Comparison of ENCODE assay signal across 8 cellular contexts in genomic region chr7:141702047-141702567, GRCh38. TPM values are rescaled to one million over a fixed set of nuclear protein-coding genes. Genes with fewer than 3 reads are reported as not detected.
DNase-seq lines count a peak whose midpoint lies in the region; ATAC-seq and TF ChIP-seq lines count a peak whose summit lies in the region.

A gene with protein sequence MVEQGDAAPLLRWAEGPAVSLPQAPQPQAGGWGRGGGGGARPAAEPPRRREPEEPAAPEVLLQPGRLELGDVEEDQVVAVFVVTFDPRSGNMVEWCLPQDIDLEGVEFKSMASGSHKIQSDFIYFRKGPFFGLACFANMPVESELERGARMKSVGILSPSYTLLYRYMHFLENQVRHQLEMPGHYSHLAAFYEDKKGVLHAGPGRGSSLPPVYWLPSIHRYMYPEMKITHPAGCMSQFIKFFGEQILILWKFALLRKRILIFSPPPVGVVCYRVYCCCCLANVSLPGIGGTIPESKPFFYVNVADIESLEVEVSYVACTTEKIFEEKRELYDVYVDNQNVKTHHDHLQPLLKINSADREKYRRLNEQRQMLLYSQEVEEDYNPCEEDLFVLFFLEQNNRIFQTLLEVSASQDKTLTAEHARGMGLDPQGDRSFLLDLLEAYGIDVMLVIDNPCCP (minus strand): TSS chr7:141702166. CDS start chr7:141702153, 13 bp downstream.

- peaks cover 2 to 4% of the 10 kb centered on the region in 2 donors for H3K36me3 Mint-ChIP-seq in activated T-cell treated with anti-CD3 and anti-CD28 coated beads, Interleukin-2, amount 50 U/mL, for 72 hours (ENCODE audit: insufficient read depth in 2 of 2)
- H3K36me3 Mint-ChIP-seq in nephron progenitor cell (ENCODE audit: low read depth) = no peaks in the 10 kb centered on the region

- peaks cover 45% of the 10 kb centered on the region for H3K4me1 Mint-ChIP-seq in activated T-cell treated with anti-CD3 and anti-CD28 coated beads, Interleukin-2, amount 50 U/mL, for 72 hours (ENCODE audit: low read depth)
- peaks cover 50% of the 10 kb centered on the region for H3K4me1 Mint-ChIP-seq in nephron progenitor cell

- ATAC-seq in GM18519 (IDR thresholded peaks at IDR 0.05; ENCODE audit: low FRiP score, unreplicated experiment) = peak; percentile 63
- ATAC-seq in HG03025 (IDR thresholded peaks at IDR 0.05; ENCODE audit: low FRiP score, unreplicated experiment) = peak; percentile 80
- ATAC-seq in activated T-cell treated with anti-CD3 and anti-CD28 coated beads, Interleukin-2, amount 50 U/mL, for 72 hours (replicated peaks in 1 of 2) = peak; percentile 82 to 86

- peak within 1 kb of the TSS; percentile 92 for H3K4me3 ChIP-seq in ACC112 (ENCODE audit: low read depth, low read length)
- H3K4me3 ChIP-seq in fibroblast of pulmonary artery (replicated peaks; ENCODE audit: low read depth, low read length) = peak within 1 kb of the TSS; percentile 68

- DNase-seq in NCI-H774 (lab: John Stamatoyannopoulos, UW) (peak; percentile 50), fibroblast of pulmonary artery (ENCODE audit: low read depth) (peak; percentile 20), nephron progenitor cell (peak; percentile 76), substantia nigra (lab: John Stamatoyannopoulos, UW) (peak in 25 of 49 donors; percentile 25 to 76 (median 45))
- peak; percentile 65 to 68 for DNase-seq in activated T-cell treated with anti-CD3 and anti-CD28 coated beads, Interleukin-2, amount 50 U/mL, for 72 hours

- peak within 1 kb of the TSS; percentile 97 for H2AFZ ChIP-seq in ACC112 (ENCODE audit: low read length, unreplicated experiment)

- TF ChIP-seq CTCF in fibroblast of pulmonary artery (IDR thresholded peaks at IDR 0.05; ENCODE audit: low read length, missing control alignments) (no peak), nephron progenitor cell (IDR thresholded peaks at IDR 0.05) (no peak)

- no peaks in the 10 kb centered on the region for H3K79me2 ChIP-seq in ACC112 (ENCODE audit: control insufficient read depth, insufficient read depth, low read length, unreplicated experiment)

- H3K36me3 ChIP-seq in ACC112 (ENCODE audit: insufficient read depth, low read length) = no peaks in the 10 kb centered on the region

- peaks cover 12% of the 10 kb centered on the region; the same call in 1 of the 2 replicates for H3K27me3 ChIP-seq in ACC112 (ENCODE audit: insufficient read depth, low read length)

- H3K9me3 Mint-ChIP-seq in activated T-cell treated with anti-CD3 and anti-CD28 coated beads, Interleukin-2, amount 50 U/mL, for 72 hours = no peaks in the 10 kb centered on the region
- H3K9me3 Mint-ChIP-seq in nephron progenitor cell = no peaks in the 10 kb centered on the region

- no peak within 1 kb of the TSS for H3K27ac ChIP-seq in ACC112 (ENCODE audit: low read depth, low read length)
- H3K27ac ChIP-seq in substantia nigra (ENCODE audit: low read depth, low read length, poor library complexity, severe bottlenecking) = peak within 1 kb of the TSS; percentile 86

- H3K27ac Mint-ChIP-seq in activated T-cell treated with anti-CD3 and anti-CD28 coated beads, Interleukin-2, amount 50 U/mL, for 72 hours = peak within 1 kb of the TSS; percentile 34
- peak within 1 kb of the TSS; percentile 8 for H3K27ac Mint-ChIP-seq in nephron progenitor cell

- peaks cover 13% of the 10 kb centered on the region for H3K27me3 Mint-ChIP-seq in activated T-cell treated with anti-CD3 and anti-CD28 coated beads, Interleukin-2, amount 50 U/mL, for 72 hours (ENCODE audit: low read depth)
- H3K27me3 Mint-ChIP-seq in nephron progenitor cell (ENCODE audit: low read depth, poor library complexity) = peaks cover 29% of the 10 kb centered on the region

- H3K4me1 ChIP-seq in ACC112 (ENCODE audit: control insufficient read depth, insufficient read depth, low read length, unreplicated experiment) = peaks cover 8% of the 10 kb centered on the region

- H3K4me3 Mint-ChIP-seq in activated T-cell treated with anti-CD3 and anti-CD28 coated beads, Interleukin-2, amount 50 U/mL, for 72 hours = peak within 1 kb of the TSS; percentile 79 to 84
- peak within 1 kb of the TSS; percentile 89 for H3K4me3 Mint-ChIP-seq in nephron progenitor cell

RNA-seq across cellular contexts. Expression of the gene that starts here (rescaled TPM):
- 10 to 100 TPM; 43.2 to 48.7 TPM for total RNA-seq in activated T-cell treated with anti-CD3 and anti-CD28 coated beads, Interleukin-2, amount 50 U/mL, for 72 hours

Comparison
In these comparisons a context has a peak if more than half of its experiments do, and no peak if none do; other contexts are left out.
1. DNase-seq: peak in every context shown above with its lines; median percentile 76 in nephron progenitor cell; 66 in activated T-cell treated with anti-CD3 and anti-CD28 coated beads, Interleukin-2, amount 50 U/mL, for 72 hours; 50 in NCI-H774; 45 in substantia nigra; 20 in fibroblast of pulmonary artery.